In the genomic region with DNA sequence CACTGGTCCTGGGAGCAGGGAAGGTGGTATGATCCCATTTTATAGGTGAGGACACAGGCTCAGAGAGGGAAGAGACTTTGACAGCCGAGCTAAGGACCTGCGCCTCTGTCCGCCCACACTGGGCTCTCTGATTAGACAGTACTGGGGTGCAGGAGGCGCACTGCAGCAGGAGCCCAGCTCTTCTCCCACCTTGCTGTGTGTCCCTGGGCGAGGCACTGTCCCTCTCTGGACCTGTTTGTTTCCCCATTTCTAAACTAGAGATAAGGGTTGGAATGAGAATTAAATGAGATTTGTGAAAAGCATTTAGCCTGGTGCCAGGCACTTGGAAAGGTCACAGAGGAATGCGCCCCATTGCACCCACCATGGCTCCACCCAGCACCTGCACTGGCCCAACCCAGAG, we compare ENCODE assay signal across 7 cellular contexts.
"Had no signal": no experiment of that assay in that cellular context is flagged by ENCODE, and none has a peak within 500 bp of the region (broad histone marks: within the 10 kb centered on the region; RNA-seq: fewer than 3 reads in every experiment).

No MANE protein-coding gene starts in this region.

- H3K9ac ChIP-seq: GM23248 had no signal

- FAIRE-seq: HTR-8/SVneo had no signal

- DNase-seq: GM23248, GOT3, H7, KG1 had no signal

- H3K27ac ChIP-seq: GM23248 had no signal

- H2AFZ ChIP-seq: GM23248 had no signal

- ATAC-seq: HCT116 had no signal

- H3K4me1 ChIP-seq: HAP-1 had no signal

- H3K4me3 ChIP-seq: GM23248, HAP-1 had no signal

- H3K9me3 ChIP-seq: HAP-1 had no signal

- H3K36me3 ChIP-seq: HAP-1 had no signal
